8 cellular contexts compared by ENCODE assay signal in the genomic region with DNA sequence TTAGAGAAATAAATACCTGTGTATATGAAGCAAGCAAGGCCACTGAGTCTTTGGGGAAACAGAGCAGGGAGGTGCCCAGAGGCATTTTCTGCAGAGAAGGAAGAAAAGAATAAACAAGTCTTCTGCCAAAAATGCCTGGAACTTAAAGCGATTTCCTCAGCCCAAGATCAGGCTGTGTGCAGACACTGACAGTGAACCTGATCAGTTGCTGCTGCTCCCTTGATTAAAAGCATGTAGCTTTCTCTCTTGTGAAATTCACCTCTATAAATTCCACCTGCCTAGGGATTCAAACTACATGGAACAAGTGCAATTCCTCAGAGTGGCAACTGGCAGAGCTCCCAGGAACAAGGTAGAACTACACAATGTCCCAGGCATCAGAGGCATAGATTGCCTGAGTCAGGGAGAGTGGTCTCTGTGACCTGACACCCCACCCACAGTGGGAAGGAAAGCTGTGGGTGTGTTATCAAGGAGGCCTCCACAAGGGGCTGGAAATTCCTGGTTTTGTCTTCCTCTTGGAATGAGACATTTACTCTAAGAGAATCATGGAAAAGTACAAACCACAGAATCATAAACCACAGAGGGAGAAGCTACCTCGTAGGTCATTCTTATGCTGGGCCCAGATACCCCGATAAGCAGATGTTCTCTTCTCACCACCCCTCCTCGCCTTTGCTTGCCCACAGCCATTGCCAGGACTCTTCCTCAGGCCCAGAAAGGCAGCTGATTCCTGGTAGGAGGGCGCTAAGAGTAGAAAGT. TPM values are rescaled to one million over a fixed set of nuclear protein-coding genes. Genes with fewer than 3 reads are reported as not detected.
DNase-seq lines count a peak whose midpoint lies in the region; ATAC-seq, FAIRE-seq and TF ChIP-seq lines count a peak whose summit lies in the region.

No MANE protein-coding gene starts in this region.

- TF ChIP-seq POLR2A in Peyer's patch (IDR thresholded peaks at IDR 0.05) (peak in 1 of 2 donors; percentile 22), GM12891 (IDR thresholded peaks at IDR 0.05; ENCODE audit: low read depth, low read length) (no peak)

- no peak for FAIRE-seq in GM12891 (lab: Jason Lieb, UNC)

- peak overlapping the region; percentile 11 to 96 (median 82) for H3K27ac ChIP-seq in Peyer's patch

- peaks cover 0 to 31% (median 7%) of the 10 kb centered on the region in 4 donors for H3K4me1 ChIP-seq in Peyer's patch

- peak overlapping the region; percentile 13 for H3K4me3 ChIP-seq in AG10803 (ENCODE audit: low read length)
- no peak overlapping the region for H3K4me3 ChIP-seq in Peyer's patch
- no peak overlapping the region for H3K4me3 ChIP-seq in epithelial cell of esophagus (ENCODE audit: low read length)

- DNase-seq in AG10803 (ENCODE audit: low read depth) = peak; percentile 95
- DNase-seq in Peyer's patch = no peak
- peak; percentile 83 for DNase-seq in epithelial cell of esophagus (ENCODE audit: low read depth)
- peak; percentile 96 for DNase-seq in non-pigmented ciliary epithelial cell (ENCODE audit: low read depth)
- no peak for DNase-seq in NCI-H774 (lab: John Stamatoyannopoulos, UW)
- no peak for DNase-seq in GM12891 (ENCODE audit: insufficient read length, low spot score)

- ATAC-seq in GM18520 (IDR thresholded peaks at IDR 0.05; ENCODE audit: unreplicated experiment) (no peak), GM18861 (IDR thresholded peaks at IDR 0.05; ENCODE audit: unreplicated experiment) (no peak)

- H3K27me3 ChIP-seq in Peyer's patch = no peaks in the 10 kb centered on the region

- TF ChIP-seq CTCF in AG10803 (conservative IDR thresholded peaks at IDR 0.05; ENCODE audit: low read length) (peak; percentile 43), Peyer's patch (IDR thresholded peaks at IDR 0.05) (peak in 1 of 6 experiments; percentile 21), epithelial cell of esophagus (IDR thresholded peaks at IDR 0.05; ENCODE audit: insufficient read depth, low read depth, low read length, missing control alignments) (no peak)

- no peaks in the 10 kb centered on the region for H3K36me3 ChIP-seq in Peyer's patch

- no peaks in the 10 kb centered on the region for H3K9me3 ChIP-seq in Peyer's patch

TF ChIP-seq in GM12891, 5 proteins besides CTCF, POLR2A, EP300 and RAD21:
- no peak for TF ChIP-seq SPI1 (IDR thresholded peaks at IDR 0.05; ENCODE audit: low read depth, low read length)
- TF ChIP-seq PAX5 (IDR thresholded peaks at IDR 0.05; ENCODE audit: insufficient read depth, low read length, severe bottlenecking) = no peak
- no peak for TF ChIP-seq POU2F2 (IDR thresholded peaks at IDR 0.05; ENCODE audit: low read depth, low read length)
- no peak for TF ChIP-seq POLR2AphosphoS5 (IDR thresholded peaks at IDR 0.05; ENCODE audit: low read depth, low read length)
- TF ChIP-seq TAF1 (IDR thresholded peaks at IDR 0.05; ENCODE audit: low read depth, low read length) = no peak

RNA-seq across cellular contexts. Expression of gene ZBTB38, which starts 1.8 kb away (rescaled TPM):
- 100 to 1,000 TPM; 168 to 254 (median 184) TPM for total RNA-seq in Peyer's patch
- polyA plus RNA-seq in GM12891 (2012; ENCODE audit: low read depth, missing spikeins) = 10.7 TPM

Comparison
In these comparisons a context has a peak if more than half of its experiments do, and no peak if none do; other contexts are left out.
1. DNase-seq: peak in AG10803 (single experiment), epithelial cell of esophagus (single experiment) and non-pigmented ciliary epithelial cell (single experiment); none in Peyer's patch (0 of 3), NCI-H774 (single experiment) and GM12891 (single experiment).